ENCODE assay signal across 21 cellular contexts in genomic region chr6:150478651-150479498, GRCh38.
"Had no signal": no experiment of that assay in that cellular context is flagged by ENCODE, and none has a peak within 500 bp of the region (broad histone marks: within the 10 kb centered on the region; RNA-seq: fewer than 3 reads in every experiment).

No MANE protein-coding gene starts in this region.

- H3K36me3 ChIP-seq: cardiac muscle cell, prostate gland, sigmoid colon, spleen, stomach, upper lobe of right lung had no signal

- FAIRE-seq: astrocyte, keratinocyte had no signal

- H3K4me1 ChIP-seq: foreskin keratinocyte, prostate gland, stomach, testis, upper lobe of right lung had no signal

- H3K36me3 Mint-ChIP-seq: natural killer cell had no signal

- H3K27ac ChIP-seq: cardiac muscle cell, foreskin keratinocyte, prostate gland, sigmoid colon, stomach, testis, upper lobe of right lung had no signal

- H3K27me3 ChIP-seq: cardiac muscle cell, foreskin keratinocyte, sigmoid colon, spleen, stomach, testis, upper lobe of right lung had no signal

- ATAC-seq: activated CD4-positive, alpha-beta T cell treated with anti-CD3 and anti-CD28 coated beads for 36 hours; activated CD8-positive, alpha-beta T cell treated with anti-CD3 and anti-CD28 coated beads for 36 hours; activated T-cell treated with anti-CD3 and anti-CD28 coated beads, Interleukin-2, amount 50 U/mL, for 4 hours; foreskin keratinocyte; left ventricle myocardium superior; natural killer cell; upper lobe of right lung had no signal

- H3K9me3 Mint-ChIP-seq: activated CD8-positive, alpha-beta T cell treated with anti-CD3 and anti-CD28 coated beads for 36 hours; activated T-cell treated with anti-CD3 and anti-CD28 coated beads, Interleukin-2, amount 50 U/mL, for 4 hours had no signal

- H3K4me3 ChIP-seq: cardiac muscle cell, prostate gland, sigmoid colon, spleen, stomach, testis, upper lobe of right lung had no signal

- H3K27ac Mint-ChIP-seq: activated CD4-positive, alpha-beta T cell treated with anti-CD3 and anti-CD28 coated beads for 36 hours; activated CD8-positive, alpha-beta T cell treated with anti-CD3 and anti-CD28 coated beads for 36 hours; natural killer cell had no signal

- H3K9me3 ChIP-seq: prostate gland, sigmoid colon, spleen, stomach, testis, upper lobe of right lung had no signal

- DNase-seq: activated CD4-positive, alpha-beta T cell treated with anti-CD3 and anti-CD28 coated beads for 36 hours; activated CD8-positive, alpha-beta T cell treated with anti-CD3 and anti-CD28 coated beads for 36 hours; activated effector memory CD4-positive, alpha-beta T cell treated with Interleukin-2 at 50 U/mL for 16 hours; activated naive CD4-positive, alpha-beta T cell treated with anti-CD3 and anti-CD28 coated beads, Interleukin-2, amount 50 U/mL, for 16 hours; activated T-cell treated with anti-CD3 and anti-CD28 coated beads, Interleukin-2, amount 50 U/mL, for 4 hours; foreskin keratinocyte; head of caudate nucleus; left ventricle myocardium superior; mesendoderm; natural killer cell; sigmoid colon; spleen; stomach; T-helper 1 cell; T1000; testis; upper lobe of right lung had no signal

- H3K4me1 Mint-ChIP-seq: activated CD4-positive, alpha-beta T cell treated with anti-CD3 and anti-CD28 coated beads for 36 hours; natural killer cell had no signal

- H3K4me3 Mint-ChIP-seq: activated CD4-positive, alpha-beta T cell treated with anti-CD3 and anti-CD28 coated beads for 36 hours; activated CD8-positive, alpha-beta T cell treated with anti-CD3 and anti-CD28 coated beads for 36 hours; activated T-cell treated with anti-CD3 and anti-CD28 coated beads, Interleukin-2, amount 50 U/mL, for 4 hours; natural killer cell had no signal
